Comparison of ENCODE assay signal across 20 cellular contexts in the genomic region with DNA sequence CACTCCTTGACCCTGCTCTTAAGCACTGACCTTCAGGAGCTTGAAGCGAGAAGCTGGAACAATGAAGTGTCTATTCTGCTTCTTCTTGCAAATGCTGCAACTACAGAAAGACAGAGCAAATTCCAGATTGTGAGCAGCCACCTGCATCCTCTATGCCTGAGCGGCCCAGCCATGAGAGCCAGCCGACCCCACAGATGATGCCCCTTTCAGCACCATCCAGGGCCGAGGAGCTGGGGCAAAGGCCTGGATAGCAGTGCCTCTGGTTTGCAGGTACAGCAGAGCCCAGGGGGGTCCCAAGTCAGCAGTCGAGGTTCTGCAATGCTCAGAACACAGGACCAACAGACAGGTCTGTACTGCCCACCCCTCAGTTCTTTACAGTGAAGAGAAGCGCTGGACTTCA. TPM values are rescaled to one million over a fixed set of nuclear protein-coding genes. Genes with fewer than 3 reads are reported as not detected.
DNase-seq lines count a peak whose midpoint lies in the region; FAIRE-seq and TF ChIP-seq lines count a peak whose summit lies in the region.
"Had no signal": no experiment of that assay in that cellular context is flagged by ENCODE, and none has a peak within 500 bp of the region (broad histone marks: within the 10 kb centered on the region; RNA-seq: fewer than 3 reads in every experiment).

No MANE protein-coding gene starts in this region.

- FAIRE-seq in H1 (lab: Jason Lieb, UNC) (no peak), frontal cortex (lab: Jason Lieb, UNC) (no peak)
- FAIRE-seq: A549, GM12892, GM18507, H54 had no signal

- TF ChIP-seq CTCF in H1 (IDR thresholded peaks at IDR 0.05; ENCODE audit: control extremely low read depth in 1 of 3, insufficient read depth in 1 of 3, low read depth in 1 of 3, low read length in 3 of 3) (no peak), WERI-Rb-1 (IDR thresholded peaks at IDR 0.05; ENCODE audit: low read depth, low read length) (no peak)

- H4K8ac ChIP-seq in H1 (ENCODE audit: extremely low read depth, insufficient read depth, low read length) (peak overlapping the region; percentile 75; the same call in 1 of the 2 replicates), neuronal stem cell (ENCODE audit: low read depth, low read length) (no peak overlapping the region)

- peaks cover 0 to 34% of the 10 kb centered on the region in 2 experiments; a peak in 2 of 4 replicates for H3K79me2 ChIP-seq in H1 (ENCODE audit: control insufficient read depth in 1 of 2, insufficient read depth in 2 of 2, low read length in 2 of 2)

- H3K18ac ChIP-seq in H1 (ENCODE audit: extremely low read depth, low read length): no peak overlapping the region
- H3K18ac ChIP-seq in neuronal stem cell (ENCODE audit: low read length): no peak overlapping the region

- H4K20me1 ChIP-seq in H1 (replicated peaks in 1 of 2; ENCODE audit: control insufficient read depth in 1 of 2, insufficient read depth in 2 of 2, low read length in 2 of 2): peaks cover 0 to 3% of the 10 kb centered on the region in 2 experiments

- H2AK5ac ChIP-seq in H1 (ENCODE audit: low read depth, low read length) (no peak overlapping the region), neuronal stem cell (ENCODE audit: low read depth, low read length) (no peak overlapping the region)

- H2BK15ac ChIP-seq in H1 (ENCODE audit: low read length): no peak overlapping the region
- H2BK15ac ChIP-seq in neuronal stem cell (ENCODE audit: low read length): no peak overlapping the region

- no peak for TF ChIP-seq RAD21 in H1 (IDR thresholded peaks at IDR 0.05 in 1 of 2, conservative IDR thresholded peaks at IDR 0.05 in 1 of 2; ENCODE audit: low read depth in 2 of 2, low read length in 2 of 2)

- H3K4me2 ChIP-seq in H1 (ENCODE audit: insufficient read depth in 1 of 2, low read depth in 2 of 2, low read length in 2 of 2) (no peak overlapping the region), neuronal stem cell (ENCODE audit: insufficient read depth, low read length, poor library complexity, severe bottlenecking) (no peak overlapping the region)
- H3K4me2 ChIP-seq: A549 had no signal

- TF ChIP-seq EP300 in H1 (IDR thresholded peaks at IDR 0.05; ENCODE audit: borderline replicate concordance in 1 of 2, low read depth in 2 of 2, low read length in 2 of 2): no peak

- CTCF ChIA-PET in H1 (lab: Charles Lee; ENCODE audit: partially characterized antibody): interaction anchor here (0.7 to 5.7 kb wide), 2 partner anchors 10 to 16 kb away, joined by 3 to 44 read pairs; no protein-coding TSS in a partner anchor

- H2BK20ac ChIP-seq in H1 (ENCODE audit: low read length): no peak overlapping the region

- H4K5ac ChIP-seq in H1 (ENCODE audit: insufficient read length, low read depth, low read length): no peak overlapping the region

- DNase-seq in activated effector memory CD4-positive, alpha-beta T cell treated with anti-CD3 and anti-CD28 coated beads, Interleukin-2, amount 50 U/mL, for 16 hours: peak; percentile 55
- no peak for DNase-seq in activated effector memory CD4-positive, alpha-beta T cell treated with Interleukin-2 at 50 U/mL for 16 hours
- no peak for DNase-seq in H1 (ENCODE audit: low read depth in 1 of 2, low spot score in 2 of 2)
- no peak for DNase-seq in neuronal stem cell (ENCODE audit: low spot score)
- no peak for DNase-seq in frontal cortex (ENCODE audit: low spot score in 2 of 2)
- no peak for DNase-seq in HPDE6-E6E7 (ENCODE audit: extremely low spot score)
- no peak for DNase-seq in WERI-Rb-1
- DNase-seq: AML-193; CD4-positive, alpha-beta T cell; DMS153; DMS79; GDM1; GM23248; HCEC 1CT had no signal

- H3K79me1 ChIP-seq in H1 (ENCODE audit: low read depth, low read length): no peaks in the 10 kb centered on the region
- peaks cover 6% of the 10 kb centered on the region for H3K79me1 ChIP-seq in neuronal stem cell (ENCODE audit: low read depth, low read length)

- H2BK12ac ChIP-seq in H1 (ENCODE audit: low read depth, low read length) (no peak overlapping the region), neuronal stem cell (ENCODE audit: low read length) (no peak overlapping the region)

- no peak overlapping the region for H3K9ac ChIP-seq in H1 (replicated peaks in 1 of 4; ENCODE audit: extremely low read depth in 1 of 4, low read depth in 3 of 4, low read length in 3 of 4)
- H3K9ac ChIP-seq in neuronal stem cell (ENCODE audit: low read depth, low read length, poor library complexity): no peak overlapping the region
- H3K9ac ChIP-seq: GM23248 had no signal

- no peak for TF ChIP-seq POLR2A in H1 (IDR thresholded peaks at IDR 0.05; ENCODE audit: control extremely low read depth in 1 of 2, low read depth in 2 of 2, low read length in 2 of 2)

- H3K56ac ChIP-seq in H1 (replicated peaks; ENCODE audit: insufficient read length, low read depth, low read length): no peak overlapping the region

- no peak overlapping the region for H3K14ac ChIP-seq in H1 (ENCODE audit: insufficient read length)
- no peak overlapping the region for H3K14ac ChIP-seq in neuronal stem cell (ENCODE audit: low read length)

- H3K23me2 ChIP-seq in H1 (ENCODE audit: low read depth, low read length): peaks cover 2% of the 10 kb centered on the region; the same call in 1 of the 2 replicates

- H2BK120ac ChIP-seq in H1 (replicated peaks; ENCODE audit: low read depth, low read length) (no peak overlapping the region), neuronal stem cell (ENCODE audit: low read depth, low read length) (no peak overlapping the region)

- H3K4ac ChIP-seq in H1 (replicated peaks; ENCODE audit: insufficient read length, low read depth, low read length) (no peak overlapping the region), neuronal stem cell (ENCODE audit: low read length) (no peak overlapping the region)

- no peak overlapping the region for H2AFZ ChIP-seq in H1 (ENCODE audit: low read length)
- no peak overlapping the region for H2AFZ ChIP-seq in neuronal stem cell (ENCODE audit: low read length)
- H2AFZ ChIP-seq: GM23248 had no signal

- H3K9me3 ChIP-seq in H1 (ENCODE audit: insufficient read depth in 2 of 2, low read depth in 1 of 2, low read length in 1 of 2) (no peaks in the 10 kb centered on the region), neuronal stem cell (replicated peaks in 1 of 2; ENCODE audit: control insufficient read depth in 2 of 2, insufficient read depth in 1 of 2, low read depth in 1 of 2, low read length in 2 of 2) (peaks cover 0 to 1% of the 10 kb centered on the region in 2 donors), WERI-Rb-1 (ENCODE audit: severe bottlenecking) (peaks cover 2% of the 10 kb centered on the region)
- H3K9me3 ChIP-seq: A549 had no signal

- H3K4me1 ChIP-seq in H1 (replicated peaks in 1 of 4; ENCODE audit: control insufficient read depth in 3 of 4, insufficient read depth in 4 of 4, low read length in 3 of 4) (no peaks in the 10 kb centered on the region), neuronal stem cell (ENCODE audit: control insufficient read depth in 2 of 2, insufficient read depth in 1 of 2, low read depth in 1 of 2, low read length in 2 of 2) (peaks cover 0 to 4% of the 10 kb centered on the region in 2 donors)

- no peak overlapping the region for H3K4me3 ChIP-seq in H1 (ENCODE audit: extremely low read depth in 1 of 4, insufficient read depth in 2 of 4, low read depth in 3 of 4, low read length in 4 of 4)
- no peak overlapping the region for H3K4me3 ChIP-seq in neuronal stem cell (ENCODE audit: low read length in 2 of 2)
- H3K4me3 ChIP-seq in WERI-Rb-1 (ENCODE audit: low read depth, low read length): no peak overlapping the region
- H3K4me3 ChIP-seq: A549, GM23248 had no signal

- H3K36me3 ChIP-seq in H1 (ENCODE audit: control insufficient read depth in 2 of 4, insufficient read depth in 4 of 4, low read length in 3 of 4) (peaks cover 23 to 49% (median 36%) of the 10 kb centered on the region in 4 experiments), neuronal stem cell (replicated peaks in 1 of 2; ENCODE audit: control insufficient read depth in 2 of 2, insufficient read depth in 2 of 2, low read length in 2 of 2) (peaks cover 33 to 54% of the 10 kb centered on the region in 2 donors), WERI-Rb-1 (peaks cover 91% of the 10 kb centered on the region)

- H3K27ac ChIP-seq in H1 (ENCODE audit: low read depth, low read length) (no peak overlapping the region), neuronal stem cell (replicated peaks; ENCODE audit: low read length) (no peak overlapping the region), WERI-Rb-1 (no peak overlapping the region)
- H3K27ac ChIP-seq: 22Rv1, A549, C4-2B, GM23248 had no signal

- WGBS in H1 (ENCODE audit: extremely low coverage in 1 of 2, insufficient coverage in 1 of 2, insufficient read length in 1 of 2, insufficient replicate concordance in 2 of 2, low coverage in 1 of 2, low lambda C conversion rate in 2 of 2, missing lambda C conversion rate in 1 of 2), 2 experiments: 95% methylated on average over 6 of the region's 6 CpGs; no CpG with 5 or more reads in 1 of the 2 experiments
- WGBS in neuronal stem cell (ENCODE audit: extremely low coverage in 2 of 2, insufficient read length in 2 of 2, insufficient replicate concordance in 1 of 2), 2 donors: no CpG with 5 or more reads among the region's 6 CpGs

- H3K23ac ChIP-seq in H1 (ENCODE audit: insufficient read length) (no peak overlapping the region), neuronal stem cell (ENCODE audit: low read depth, low read length, poor library complexity) (peak overlapping the region; percentile 27)

- H3K27me3 ChIP-seq in H1 (replicated peaks in 1 of 4; ENCODE audit: control insufficient read depth in 3 of 4, extremely low read depth in 1 of 4, insufficient read depth in 3 of 4, low read length in 3 of 4): no peaks in the 10 kb centered on the region
- H3K27me3 ChIP-seq in neuronal stem cell (ENCODE audit: control insufficient read depth in 3 of 3, insufficient read depth in 3 of 3, low read depth in 1 of 3, low read length in 3 of 3): no peaks in the 10 kb centered on the region
- no peaks in the 10 kb centered on the region for H3K27me3 ChIP-seq in WERI-Rb-1 (ENCODE audit: insufficient read depth, low read depth, severe bottlenecking)

- POLR2A ChIA-PET in H1 (lab: Charles Lee; ENCODE audit: partially characterized antibody): interaction anchor here (0.8 to 6.7 kb wide), 3 partner anchors 7 to 46 kb away, joined by 4 to 71 read pairs (median 8); no protein-coding TSS in a partner anchor

- no peak overlapping the region for H2BK5ac ChIP-seq in H1 (ENCODE audit: low read depth, low read length)
- no peak overlapping the region for H2BK5ac ChIP-seq in neuronal stem cell (ENCODE audit: low read length)

- H4K91ac ChIP-seq in H1 (replicated peaks; ENCODE audit: insufficient read length, low read length) (no peak overlapping the region), neuronal stem cell (ENCODE audit: low read depth, low read length, poor library complexity) (no peak overlapping the region)

RNA-seq across cellular contexts. Expression of a gene that starts 4.7 kb away (rescaled TPM):
- total RNA-seq in H1 (2021; fragmentation: NEBNext Ultra II Directional; extraction: Animal tissue kit (Norgen Biotek cat#: 25700)): 249 and 255 TPM in 2 replicates
- 241 and 260 TPM in 2 replicates for polyA plus RNA-seq in H1 (2011; rRNA removed)
- 268 TPM for polyA plus RNA-seq in H1 (2011; cell fraction: cytosol; rRNA removed)
- polyA plus RNA-seq in H1 (2011; cell fraction: nucleus; rRNA removed): 164 TPM
- 226 to 260 TPM (median 247 TPM) in 4 replicates for polyA plus RNA-seq in H1 (2012, experiment 1 of 2)
- 394 TPM for polyA plus RNA-seq in H1 (2012, experiment 2 of 2)
- 303 TPM for polyA plus RNA-seq in H1 (2013, experiment 1 of 2)
- 301 TPM for polyA plus RNA-seq in H1 (2013, experiment 2 of 2)
- 110 and 112 TPM in 2 replicates for polyA minus RNA-seq in H1 (2011; rRNA and poly(A)+ RNA removed)
- polyA minus RNA-seq in H1 (2011; cell fraction: cytosol; rRNA and poly(A)+ RNA removed): 54.2 TPM
- polyA minus RNA-seq in H1 (2011; cell fraction: nucleus; rRNA and poly(A)+ RNA removed): 63.2 TPM
- polyA plus RNA-seq in neuronal stem cell (2013, experiment 1 of 2): 736 TPM
- 716 TPM for polyA plus RNA-seq in neuronal stem cell (2013, experiment 2 of 2)
- total RNA-seq in frontal cortex: 97.8 TPM

RNA-seq across cellular contexts. Expression of a gene that starts 32.3 kb away (rescaled TPM):
- 1,585 and 1,597 TPM in 2 replicates for total RNA-seq in H1 (2021; fragmentation: NEBNext Ultra II Directional; extraction: Animal tissue kit (Norgen Biotek cat#: 25700))
- 1,439 and 1,605 TPM in 2 replicates for polyA plus RNA-seq in H1 (2011; rRNA removed)
- 2,021 TPM for polyA plus RNA-seq in H1 (2011; cell fraction: cytosol; rRNA removed)
- polyA plus RNA-seq in H1 (2011; cell fraction: nucleus; rRNA removed): 1,851 TPM
- polyA plus RNA-seq in H1 (2012, experiment 1 of 2): 2,168 to 2,404 TPM (median 2,303 TPM) in 4 replicates
- 694 TPM for polyA plus RNA-seq in H1 (2012, experiment 2 of 2)
- 1,954 TPM for polyA plus RNA-seq in H1 (2013, experiment 1 of 2)
- polyA plus RNA-seq in H1 (2013, experiment 2 of 2): 1,995 TPM
- 1,078 and 1,386 TPM in 2 replicates for polyA minus RNA-seq in H1 (2011; rRNA and poly(A)+ RNA removed)
- 722 TPM for polyA minus RNA-seq in H1 (2011; cell fraction: cytosol; rRNA and poly(A)+ RNA removed)
- 522 TPM for polyA minus RNA-seq in H1 (2011; cell fraction: nucleus; rRNA and poly(A)+ RNA removed)
- 3,085 TPM for polyA plus RNA-seq in neuronal stem cell (2013, experiment 1 of 2)
- polyA plus RNA-seq in neuronal stem cell (2013, experiment 2 of 2): 3,088 TPM
- total RNA-seq in frontal cortex: 1,503 TPM
